1 cellular context compared by ENCODE assay signal in the genomic region with DNA sequence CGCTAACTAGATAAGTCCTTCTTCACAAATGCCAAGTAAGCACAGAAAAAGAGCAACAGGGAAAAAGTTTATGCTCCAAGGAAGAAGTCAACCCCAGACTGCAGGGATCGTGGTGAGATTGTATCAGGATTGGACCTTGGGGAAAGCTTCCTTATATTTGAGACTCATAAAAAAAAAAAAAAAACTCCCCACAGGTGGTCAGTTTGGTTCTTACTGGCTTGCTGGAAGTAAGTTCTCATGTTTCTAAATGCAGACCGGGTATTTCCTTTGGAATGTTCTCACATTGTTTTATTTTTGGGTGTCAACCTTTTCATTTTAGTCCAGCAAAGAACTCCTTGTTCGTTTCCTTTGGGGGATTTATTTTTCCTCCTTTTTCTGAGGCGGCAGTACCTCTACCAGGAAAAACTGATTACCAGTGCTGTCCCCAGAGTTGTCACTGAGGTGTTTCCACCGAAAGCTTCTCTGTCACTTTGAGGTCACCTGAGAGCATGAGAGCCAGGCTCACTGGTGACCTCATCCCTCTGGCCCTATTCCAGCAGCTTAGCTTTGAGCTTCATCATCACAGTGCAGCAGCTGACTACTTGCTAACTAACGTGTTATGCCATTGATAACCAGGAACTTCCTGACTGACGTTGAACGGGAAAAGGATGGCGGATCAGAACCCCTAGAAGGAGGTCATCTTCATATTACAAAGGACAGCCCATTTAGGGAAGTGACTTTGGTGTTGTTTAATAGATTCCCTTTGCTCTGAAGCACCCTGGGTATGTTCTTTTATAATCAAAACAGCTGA.
TF ChIP-seq lines count a peak whose summit lies in the region.

No MANE protein-coding gene starts in this region.

TF ChIP-seq in K562, 482 proteins besides CTCF, POLR2A, EP300 and RAD21 (continued from another document):
- TF ChIP-seq, protein P1, sequence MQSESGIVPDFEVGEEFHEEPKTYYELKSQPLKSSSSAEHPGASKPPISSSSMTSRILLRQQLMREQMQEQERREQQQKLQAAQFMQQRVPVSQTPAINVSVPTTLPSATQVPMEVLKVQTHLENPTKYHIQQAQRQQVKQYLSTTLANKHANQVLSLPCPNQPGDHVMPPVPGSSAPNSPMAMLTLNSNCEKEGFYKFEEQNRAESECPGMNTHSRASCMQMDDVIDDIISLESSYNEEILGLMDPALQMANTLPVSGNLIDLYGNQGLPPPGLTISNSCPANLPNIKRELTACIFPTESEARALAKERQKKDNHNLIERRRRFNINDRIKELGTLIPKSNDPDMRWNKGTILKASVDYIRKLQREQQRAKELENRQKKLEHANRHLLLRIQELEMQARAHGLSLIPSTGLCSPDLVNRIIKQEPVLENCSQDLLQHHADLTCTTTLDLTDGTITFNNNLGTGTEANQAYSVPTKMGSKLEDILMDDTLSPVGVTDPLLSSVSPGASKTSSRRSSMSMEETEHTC (IDR thresholded peaks at IDR 0.05), result peak; percentile 55; the same call in 1 of the 2 replicates
- TF ChIP-seq, protein P2, sequence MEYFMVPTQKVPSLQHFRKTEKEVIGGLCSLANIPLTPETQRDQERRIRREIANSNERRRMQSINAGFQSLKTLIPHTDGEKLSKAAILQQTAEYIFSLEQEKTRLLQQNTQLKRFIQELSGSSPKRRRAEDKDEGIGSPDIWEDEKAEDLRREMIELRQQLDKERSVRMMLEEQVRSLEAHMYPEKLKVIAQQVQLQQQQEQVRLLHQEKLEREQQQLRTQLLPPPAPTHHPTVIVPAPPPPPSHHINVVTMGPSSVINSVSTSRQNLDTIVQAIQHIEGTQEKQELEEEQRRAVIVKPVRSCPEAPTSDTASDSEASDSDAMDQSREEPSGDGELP (CRISPR knock-in tag; IDR thresholded peaks at IDR 0.05; ENCODE audit: borderline replicate concordance), result peak; percentile 97
- peak; percentile 65 for TF ChIP-seq TAL1 (IDR thresholded peaks at IDR 0.05)
- TF ChIP-seq ZEB2 (IDR thresholded peaks at IDR 0.05), result peak; percentile 88
- 0 out of 2 replicates have a peak, but pooled peaks have one; percentile 50 for TF ChIP-seq MTA2 (IDR thresholded peaks at IDR 0.05; ENCODE audit: low read depth)
- TF ChIP-seq SREBF1 (IDR thresholded peaks at IDR 0.05; ENCODE audit: borderline replicate concordance, low read depth, low read length), result no peak
- peak; percentile 28 for TF ChIP-seq CCNT2 (IDR thresholded peaks at IDR 0.05; ENCODE audit: borderline replicate concordance, extremely low read depth, insufficient read length, low read depth, low read length)
- TF ChIP-seq ESRRA (IDR thresholded peaks at IDR 0.05; ENCODE audit: borderline replicate concordance, low read depth), result peak; percentile 65; the same call in 1 of the 2 replicates
- TF ChIP-seq SPI1 (IDR thresholded peaks at IDR 0.05; ENCODE audit: borderline replicate concordance, low read depth, low read length), result peak; percentile 90
- peak; percentile 35; the same call in 1 of the 2 replicates for TF ChIP-seq POLR2AphosphoS5 (IDR thresholded peaks at IDR 0.05; ENCODE audit: control insufficient read depth, insufficient read depth, low read depth, low read length)
- 0 out of 2 replicates have a peak, but pooled peaks have one; percentile 64 for TF ChIP-seq MYNN (IDR thresholded peaks at IDR 0.05)
- TF ChIP-seq MYNN (CRISPR knock-in tag; IDR thresholded peaks at IDR 0.05), result no peak
- peak in 1 of 3 experiments; percentile 52 for TF ChIP-seq YY1 (IDR thresholded peaks at IDR 0.05; ENCODE audit: borderline replicate concordance in 1 of 3, control insufficient read depth in 1 of 3, extremely low read depth in 1 of 3, insufficient read depth in 3 of 3, insufficient read length in 1 of 3, insufficient replicate concordance in 2 of 3, low read depth in 1 of 3, low read length in 2 of 3)
- TF ChIP-seq NFE2 (IDR thresholded peaks at IDR 0.05; ENCODE audit: low read depth), result peak; percentile 74; the same call in 1 of the 2 replicates
- 0 out of 4 replicates have a peak, but pooled peaks of 1 of the 2 experiments have one; percentile 48 for TF ChIP-seq HDAC1 (IDR thresholded peaks at IDR 0.05)
- TF ChIP-seq WHSC1 (IDR thresholded peaks at IDR 0.05; ENCODE audit: low read length), result no peak
- TF ChIP-seq, protein P3, sequence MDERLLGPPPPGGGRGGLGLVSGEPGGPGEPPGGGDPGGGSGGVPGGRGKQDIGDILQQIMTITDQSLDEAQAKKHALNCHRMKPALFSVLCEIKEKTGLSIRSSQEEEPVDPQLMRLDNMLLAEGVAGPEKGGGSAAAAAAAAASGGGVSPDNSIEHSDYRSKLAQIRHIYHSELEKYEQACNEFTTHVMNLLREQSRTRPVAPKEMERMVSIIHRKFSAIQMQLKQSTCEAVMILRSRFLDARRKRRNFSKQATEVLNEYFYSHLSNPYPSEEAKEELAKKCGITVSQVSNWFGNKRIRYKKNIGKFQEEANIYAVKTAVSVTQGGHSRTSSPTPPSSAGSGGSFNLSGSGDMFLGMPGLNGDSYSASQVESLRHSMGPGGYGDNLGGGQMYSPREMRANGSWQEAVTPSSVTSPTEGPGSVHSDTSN (CRISPR knock-in tag; IDR thresholded peaks at IDR 0.05; ENCODE audit: low read depth), result no peak
- TF ChIP-seq, protein P3 (tag; conservative IDR thresholded peaks at IDR 0.05; ENCODE audit: low read depth), result 0 out of 2 replicates have a peak, but pooled peaks have one; percentile 11
